In genomic region chr17:20206591-20206990, GRCh38 we compare ENCODE assay signal across 11 cellular contexts.
A peak's percentile ranks its signal among the peaks of the same experiment; 100 is the strongest.
DNase-seq lines count a peak whose midpoint lies in the region; ATAC-seq, FAIRE-seq and TF ChIP-seq lines count a peak whose summit lies in the region.
"Had no signal": no experiment of that assay in that cellular context is flagged by ENCODE, and none has a peak within 500 bp of the region (broad histone marks: within the 10 kb centered on the region; RNA-seq: fewer than 3 reads in every experiment).

No MANE protein-coding gene starts in this region.

- DNase-seq in Daoy (ENCODE audit: low read depth): peak; percentile 67
- DNase-seq in RWPE2 (ENCODE audit: low spot score): no peak
- peak; percentile 28 to 59 for DNase-seq in erythroblast (lab: John Stamatoyannopoulos, UW)
- DNase-seq in retinal pigment epithelial cell (ENCODE audit: low read depth): peak; percentile 90
- no peak for DNase-seq in NCI-H69 (lab: John Stamatoyannopoulos, UW)
- DNase-seq in GM19239 (ENCODE audit: insufficient read length, low spot score): no peak
- no peak for DNase-seq in HuH-7.5 (ENCODE audit: low spot score)
- DNase-seq: activated CD8-positive, alpha-beta T cell treated with anti-CD3 and anti-CD28 coated beads, Interleukin-2, amount 10 ng/mL, durations not matched to agents 7 days and 5 days; effector CD4-positive, alpha-beta T cell; T-helper 2 cell had no signal

- no peaks in the 10 kb centered on the region for H3K9me3 ChIP-seq in RWPE2 (ENCODE audit: severe bottlenecking)

- H3K4me1 ChIP-seq in RWPE2 (ENCODE audit: insufficient read depth, poor library complexity, severe bottlenecking): peaks cover 56% of the 10 kb centered on the region

- TF ChIP-seq CTCF in RWPE2 (IDR thresholded peaks at IDR 0.05; ENCODE audit: poor library complexity, severe bottlenecking) (no peak), retinal pigment epithelial cell (conservative IDR thresholded peaks at IDR 0.05; ENCODE audit: low read depth, low read length) (no peak)

- no peaks in the 10 kb centered on the region for H3K27me3 ChIP-seq in RWPE2 (ENCODE audit: insufficient read depth, poor library complexity, severe bottlenecking)

- FAIRE-seq in GM19239 (lab: Jason Lieb, UNC): no peak

- peaks cover 15% of the 10 kb centered on the region for H3K36me3 ChIP-seq in RWPE2 (ENCODE audit: low read depth)

- no peak for TF ChIP-seq POLR2A in erythroblast (IDR thresholded peaks at IDR 0.05; ENCODE audit: low read length)

- H3K4me3 ChIP-seq in RWPE2 (ENCODE audit: severe bottlenecking) (no peak overlapping the region), retinal pigment epithelial cell (ENCODE audit: low read length) (peak overlapping the region; percentile 9)

- ATAC-seq in RWPE2 (ENCODE audit: low read depth) (peak; percentile 77), HG02623 (IDR thresholded peaks at IDR 0.05; ENCODE audit: unreplicated experiment) (no peak)
- ATAC-seq: activated CD8-positive, alpha-beta T cell treated with anti-CD3 and anti-CD28 coated beads, Interleukin-2, amount 10 ng/mL, durations not matched to agents 7 days and 5 days had no signal

- peak overlapping the region; percentile 98 for H3K27ac ChIP-seq in RWPE2 (ENCODE audit: poor library complexity, severe bottlenecking)

Comparison
In these comparisons a context has a peak if more than half of its experiments do, and no peak if none do; other contexts are left out.
1. DNase-seq: peak in Daoy (single experiment), erythroblast (2 of 2) and retinal pigment epithelial cell (single experiment); none in RWPE2 (single experiment), NCI-H69 (single experiment), GM19239 (single experiment) and HuH-7.5 (single experiment).